ENCODE assay signal across 16 cellular contexts in the genomic region with DNA sequence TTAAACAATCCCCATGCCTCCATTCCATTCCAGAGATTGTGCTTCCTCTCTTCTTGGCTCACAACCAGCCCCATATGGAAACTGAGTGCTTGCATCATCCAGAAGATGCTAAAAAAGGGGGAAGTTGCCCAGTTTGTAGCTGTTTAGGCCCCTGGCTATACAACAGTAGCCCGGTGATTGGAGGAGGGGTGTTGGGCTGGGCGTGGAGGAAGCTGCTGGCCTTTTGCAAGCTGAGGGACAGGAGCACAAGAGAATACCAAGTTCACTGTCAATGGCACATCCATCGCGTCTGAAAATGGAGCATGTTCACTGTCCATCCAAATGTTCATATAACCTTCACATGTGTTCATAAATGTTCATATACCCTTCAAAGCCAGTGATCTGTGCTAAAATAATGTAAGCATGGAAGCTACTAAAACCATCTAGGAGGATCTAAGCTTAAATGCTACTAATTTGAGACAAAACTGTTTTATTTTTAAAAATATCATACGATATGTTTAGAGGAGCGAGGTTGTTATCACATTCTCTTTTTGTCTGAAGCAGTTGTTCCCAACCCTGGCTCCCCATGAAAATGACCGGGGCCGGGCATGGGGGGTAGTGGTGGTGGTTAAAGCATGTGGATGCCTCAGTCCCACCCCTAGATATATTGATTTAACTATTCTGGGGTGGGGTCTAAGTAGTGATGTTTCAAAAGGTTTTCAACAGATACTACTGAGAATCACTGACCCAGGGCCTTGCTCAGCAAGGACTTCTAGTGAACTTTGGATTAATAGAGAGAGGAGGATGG.
"Had no signal": no experiment of that assay in that cellular context is flagged by ENCODE, and none has a peak within 500 bp of the region (broad histone marks: within the 10 kb centered on the region; RNA-seq: fewer than 3 reads in every experiment).

No MANE protein-coding gene starts in this region.

- H3K79me2 ChIP-seq: parathyroid adenoma had no signal

- H3K9me3 Mint-ChIP-seq: activated CD8-positive, alpha-beta T cell treated with anti-CD3 and anti-CD28 coated beads for 36 hours; activated naive CD4-positive, alpha-beta T cell treated with anti-CD3 and anti-CD28 coated beads, Interleukin-2, amount 50 U/mL, for 24 hours; activated T-cell treated with anti-CD3 and anti-CD28 coated beads, Interleukin-2, amount 50 U/mL, for 4 hours; endodermal cell; memory B cell; naive thymus-derived CD8-positive, alpha-beta T cell; stimulated activated effector memory CD8-positive, alpha-beta T cell treated with anti-CD3 and anti-CD28 coated beads, Interleukin-12 subunit alpha, Interleukin-12 subunit beta, amount 100 ng/mL, for 72 hours had no signal

- H3K9ac ChIP-seq: parathyroid adenoma had no signal

- H3K4me3 Mint-ChIP-seq: activated CD8-positive, alpha-beta T cell treated with anti-CD3 and anti-CD28 coated beads for 36 hours; activated naive CD4-positive, alpha-beta T cell treated with anti-CD3 and anti-CD28 coated beads, Interleukin-2, amount 50 U/mL, for 24 hours; activated T-cell treated with anti-CD3 and anti-CD28 coated beads, Interleukin-2, amount 50 U/mL, for 4 hours; endodermal cell; memory B cell; naive thymus-derived CD8-positive, alpha-beta T cell; stimulated activated effector memory CD8-positive, alpha-beta T cell treated with anti-CD3 and anti-CD28 coated beads, Interleukin-12 subunit alpha, Interleukin-12 subunit beta, amount 100 ng/mL, for 72 hours had no signal

- H3K4me1 ChIP-seq: foreskin keratinocyte, left ventricle myocardium inferior, parathyroid adenoma had no signal

- H3K4me1 Mint-ChIP-seq: activated naive CD4-positive, alpha-beta T cell treated with anti-CD3 and anti-CD28 coated beads, Interleukin-2, amount 50 U/mL, for 24 hours; endodermal cell; memory B cell; naive thymus-derived CD8-positive, alpha-beta T cell; stimulated activated effector memory CD8-positive, alpha-beta T cell treated with anti-CD3 and anti-CD28 coated beads, Interleukin-12 subunit alpha, Interleukin-12 subunit beta, amount 100 ng/mL, for 72 hours had no signal

- H3K36me3 Mint-ChIP-seq: activated naive CD4-positive, alpha-beta T cell treated with anti-CD3 and anti-CD28 coated beads, Interleukin-2, amount 50 U/mL, for 24 hours; memory B cell; naive thymus-derived CD8-positive, alpha-beta T cell; stimulated activated effector memory CD8-positive, alpha-beta T cell treated with anti-CD3 and anti-CD28 coated beads, Interleukin-12 subunit alpha, Interleukin-12 subunit beta, amount 100 ng/mL, for 72 hours had no signal

- H3K36me3 ChIP-seq: cardiac muscle cell, left ventricle myocardium inferior had no signal

- ATAC-seq: activated CD8-positive, alpha-beta T cell treated with anti-CD3 and anti-CD28 coated beads for 36 hours; activated T-cell treated with anti-CD3 and anti-CD28 coated beads, Interleukin-2, amount 50 U/mL, for 4 hours; foreskin keratinocyte; mucosa of descending colon; naive thymus-derived CD8-positive, alpha-beta T cell; stimulated activated effector memory CD8-positive, alpha-beta T cell treated with anti-CD3 and anti-CD28 coated beads, Interleukin-12 subunit alpha, Interleukin-12 subunit beta, amount 100 ng/mL, for 72 hours had no signal

- H3K9me3 ChIP-seq: left ventricle myocardium inferior, mucosa of descending colon had no signal

- DNase-seq: activated CD4-positive, alpha-beta T cell treated with anti-CD3 and anti-CD28 coated beads for 48 hours; activated CD8-positive, alpha-beta T cell treated with anti-CD3 and anti-CD28 coated beads for 36 hours; activated effector memory CD4-positive, alpha-beta T cell treated with Interleukin-2 at 50 U/mL for 16 hours; activated T-cell treated with anti-CD3 and anti-CD28 coated beads, Interleukin-2, amount 50 U/mL, for 4 hours; endodermal cell; glutamatergic neuron; hypothalamus; left ventricle myocardium inferior; mucosa of descending colon; naive thymus-derived CD8-positive, alpha-beta T cell had no signal

- H2AFZ ChIP-seq: parathyroid adenoma had no signal

- H3K27ac Mint-ChIP-seq: activated CD8-positive, alpha-beta T cell treated with anti-CD3 and anti-CD28 coated beads for 36 hours; activated naive CD4-positive, alpha-beta T cell treated with anti-CD3 and anti-CD28 coated beads, Interleukin-2, amount 50 U/mL, for 24 hours; endodermal cell; memory B cell; naive thymus-derived CD8-positive, alpha-beta T cell; stimulated activated effector memory CD8-positive, alpha-beta T cell treated with anti-CD3 and anti-CD28 coated beads, Interleukin-12 subunit alpha, Interleukin-12 subunit beta, amount 100 ng/mL, for 72 hours had no signal

- H3K27me3 ChIP-seq: cardiac muscle cell had no signal

- H3K27ac ChIP-seq: cardiac muscle cell, foreskin keratinocyte, left ventricle myocardium inferior, parathyroid adenoma had no signal

- H3K4me3 ChIP-seq: cardiac muscle cell, left ventricle myocardium inferior, mucosa of descending colon had no signal
